In genomic region chr17:67414559-67414958, GRCh38 we compare ENCODE assay signal across 22 cellular contexts. TPM values are rescaled to one million over a fixed set of nuclear protein-coding genes. Genes with fewer than 3 reads are reported as not detected.
DNase-seq lines count a peak whose midpoint lies in the region; ATAC-seq and TF ChIP-seq lines count a peak whose summit lies in the region.
"Had no signal": no experiment of that assay in that cellular context is flagged by ENCODE, and none has a peak within 500 bp of the region (broad histone marks: within the 10 kb centered on the region; RNA-seq: fewer than 3 reads in every experiment).

No MANE protein-coding gene starts in this region.

- intact Hi-C loops in CD4-positive, alpha-beta T cell (cut with DNase I, micrococcal nuclease), result no loop called here
- intact Hi-C loops in right lobe of liver (cut with DNase I) (no loop called here), left lung (cut with DNase I) (no loop called here), upper lobe of right lung (cut with DNase I) (no loop called here)

- ATAC-seq in activated naive CD8-positive, alpha-beta T cell treated with anti-CD3 and anti-CD28 coated beads, Interleukin-2, amount 50 U/mL, for 24 hours, result no peak
- no peak for ATAC-seq in CD4-positive, alpha-beta T cell (ENCODE audit: poor library complexity)
- no peak for ATAC-seq in foreskin keratinocyte
- ATAC-seq in right lobe of liver, result peak; percentile 55 to 75 (median 70)
- ATAC-seq in left lung, result no peak
- no peak for ATAC-seq in upper lobe of right lung
- ATAC-seq: GM12878, HCT116 had no signal

- no peaks in the 10 kb centered on the region for H3K9me3 ChIP-seq in CD4-positive, alpha-beta T cell (ENCODE audit: control insufficient read depth, low read length)
- no peaks in the 10 kb centered on the region for H3K9me3 ChIP-seq in right lobe of liver
- no peaks in the 10 kb centered on the region for H3K9me3 ChIP-seq in left lung
- no peaks in the 10 kb centered on the region for H3K9me3 ChIP-seq in upper lobe of right lung

- H3K27ac ChIP-seq in CD4-positive, alpha-beta T cell (ENCODE audit: low read depth, low read length), result no peak overlapping the region
- H3K27ac ChIP-seq in foreskin keratinocyte (peak overlapping the region; percentile 79), right lobe of liver (peak overlapping the region in 2 of 3 donors; percentile 47 to 59), left lung (no peak overlapping the region), upper lobe of right lung (no peak overlapping the region)
- H3K27ac ChIP-seq: 22Rv1, BLaER1, C4-2B, GM23248 had no signal

- H3K27ac Mint-ChIP-seq in activated naive CD8-positive, alpha-beta T cell, result peak overlapping the region; percentile 70
- no peak overlapping the region for H3K27ac Mint-ChIP-seq in activated naive CD8-positive, alpha-beta T cell treated with anti-CD3 and anti-CD28 coated beads, Interleukin-2, amount 50 U/mL, for 24 hours
- peak overlapping the region; percentile 16 for H3K27ac Mint-ChIP-seq in CD4-positive, alpha-beta T cell
- H3K27ac Mint-ChIP-seq: B cell had no signal

- CTCF ChIA-PET in CD4-positive, alpha-beta T cell (lab: Charles Lee), result interaction anchor here (0.6 kb wide), 1 partner anchor 34 kb away, joined by 3 read pairs; no protein-coding TSS in a partner anchor

- H3K36me3 Mint-ChIP-seq in activated naive CD8-positive, alpha-beta T cell, result peaks cover 7% of the 10 kb centered on the region
- H3K36me3 Mint-ChIP-seq in activated naive CD8-positive, alpha-beta T cell treated with anti-CD3 and anti-CD28 coated beads, Interleukin-2, amount 50 U/mL, for 24 hours (ENCODE audit: low read depth), result peaks cover 4% of the 10 kb centered on the region
- peaks cover 17% of the 10 kb centered on the region for H3K36me3 Mint-ChIP-seq in CD4-positive, alpha-beta T cell (ENCODE audit: low read depth)
- H3K36me3 Mint-ChIP-seq: CD4-positive, CD25-positive, alpha-beta regulatory T cell had no signal

- DNase-seq in activated naive CD8-positive, alpha-beta T cell treated with anti-CD3 and anti-CD28 coated beads, Interleukin-2, amount 50 U/mL, for 24 hours, result no peak
- DNase-seq in CD4-positive, alpha-beta T cell, result no peak
- no peak for DNase-seq in foreskin keratinocyte
- no peak for DNase-seq in right lobe of liver
- DNase-seq in activated CD4-positive, alpha-beta T cell treated with anti-CD3 and anti-CD28 coated beads for 1 hour, result no peak
- DNase-seq in left lung, result no peak
- DNase-seq in upper lobe of right lung, result no peak
- DNase-seq: CD4-positive, CD25-positive, alpha-beta regulatory T cell; CD8-positive, alpha-beta memory T cell; DMS 273 treated with DMSO at 0.1 percent for 48 hours; DMS79; EL; GDM1; GM23248; H9 had no signal

- TF ChIP-seq POLR2A in right lobe of liver (IDR thresholded peaks at IDR 0.05), result no peak

- POLR2A ChIA-PET in CD4-positive, alpha-beta T cell (lab: Charles Lee), result no interaction called here

- H3K4me1 ChIP-seq in foreskin keratinocyte (peaks cover 8% of the 10 kb centered on the region), right lobe of liver (peaks cover 0 to 42% (median 8%) of the 10 kb centered on the region in 4 donors), left lung (peaks cover 4 to 6% of the 10 kb centered on the region in 2 donors), upper lobe of right lung (peaks cover 11% of the 10 kb centered on the region)

- no peaks in the 10 kb centered on the region for H3K27me3 Mint-ChIP-seq in activated naive CD8-positive, alpha-beta T cell
- no peaks in the 10 kb centered on the region for H3K27me3 Mint-ChIP-seq in activated naive CD8-positive, alpha-beta T cell treated with anti-CD3 and anti-CD28 coated beads, Interleukin-2, amount 50 U/mL, for 24 hours
- H3K27me3 Mint-ChIP-seq in CD4-positive, alpha-beta T cell, result no peaks in the 10 kb centered on the region
- H3K27me3 Mint-ChIP-seq: B cell; CD4-positive, CD25-positive, alpha-beta regulatory T cell; CD8-positive, alpha-beta memory T cell had no signal

- H3K4me3 Mint-ChIP-seq in activated naive CD8-positive, alpha-beta T cell, result no peak overlapping the region
- no peak overlapping the region for H3K4me3 Mint-ChIP-seq in activated naive CD8-positive, alpha-beta T cell treated with anti-CD3 and anti-CD28 coated beads, Interleukin-2, amount 50 U/mL, for 24 hours
- no peak overlapping the region for H3K4me3 Mint-ChIP-seq in CD4-positive, alpha-beta T cell
- H3K4me3 Mint-ChIP-seq: B cell; CD4-positive, CD25-positive, alpha-beta regulatory T cell; H9 had no signal

- peaks cover 69% of the 10 kb centered on the region for H3K4me1 Mint-ChIP-seq in activated naive CD8-positive, alpha-beta T cell (ENCODE audit: low read depth)
- peaks cover 49% of the 10 kb centered on the region for H3K4me1 Mint-ChIP-seq in activated naive CD8-positive, alpha-beta T cell treated with anti-CD3 and anti-CD28 coated beads, Interleukin-2, amount 50 U/mL, for 24 hours
- H3K4me1 Mint-ChIP-seq in CD4-positive, alpha-beta T cell (ENCODE audit: low read depth), result peaks cover 78% of the 10 kb centered on the region

- H3K4me3 ChIP-seq in right lobe of liver (no peak overlapping the region), left lung (no peak overlapping the region), upper lobe of right lung (no peak overlapping the region)
- H3K4me3 ChIP-seq: BLaER1, GM12878, GM23248 had no signal

- H3K9me3 Mint-ChIP-seq in activated naive CD8-positive, alpha-beta T cell (ENCODE audit: low read depth), result peaks cover 7% of the 10 kb centered on the region
- H3K9me3 Mint-ChIP-seq in activated naive CD8-positive, alpha-beta T cell treated with anti-CD3 and anti-CD28 coated beads, Interleukin-2, amount 50 U/mL, for 24 hours, result no peaks in the 10 kb centered on the region
- H3K9me3 Mint-ChIP-seq in CD4-positive, alpha-beta T cell, result peaks cover 3% of the 10 kb centered on the region

- no peak for TF ChIP-seq CTCF in CD4-positive, alpha-beta T cell (IDR thresholded peaks at IDR 0.05)
- TF ChIP-seq CTCF in foreskin keratinocyte (conservative IDR thresholded peaks at IDR 0.05) (no peak), right lobe of liver (IDR thresholded peaks at IDR 0.05) (no peak), left lung (IDR thresholded peaks at IDR 0.05) (no peak), upper lobe of right lung (IDR thresholded peaks at IDR 0.05) (no peak)

- H3K36me3 ChIP-seq in right lobe of liver, result no peaks in the 10 kb centered on the region
- no peaks in the 10 kb centered on the region for H3K36me3 ChIP-seq in left lung
- no peaks in the 10 kb centered on the region for H3K36me3 ChIP-seq in upper lobe of right lung

- H3K27me3 ChIP-seq in CD4-positive, alpha-beta T cell (ENCODE audit: control insufficient read depth, insufficient read depth, low read length), result no peaks in the 10 kb centered on the region
- H3K27me3 ChIP-seq in foreskin keratinocyte (no peaks in the 10 kb centered on the region), right lobe of liver (no peaks in the 10 kb centered on the region), left lung (no peaks in the 10 kb centered on the region), upper lobe of right lung (no peaks in the 10 kb centered on the region)
- H3K27me3 ChIP-seq: BLaER1 had no signal

- 44% methylated on average over 2 of the region's 2 CpGs for WGBS in right lobe of liver (ENCODE audit: insufficient coverage, low coverage, low lambda C conversion rate, missing lambda C conversion rate)

RNA-seq across cellular contexts. Expression of gene PITPNC1, which starts 37.5 kb away (rescaled TPM):
- total RNA-seq in CD4-positive, alpha-beta T cell, result 10 to 100 TPM; 80.2 to 83.4 TPM
- total RNA-seq in foreskin keratinocyte, result 58.4 and 64.8 TPM in 2 replicates
- 56.4 and 57.3 TPM in 2 replicates for polyA plus RNA-seq in foreskin keratinocyte
- 10 to 100 TPM in 2 of 6 experiments, 1 to 10 TPM in 4; 4.7 to 13.0 (median 7.4) TPM for total RNA-seq in right lobe of liver
- total RNA-seq in left lung, result 10 to 100 TPM; 13.7 to 21.9 TPM
- 25.4 TPM for total RNA-seq in upper lobe of right lung

RNA-seq across cellular contexts. Expression of gene PSMD12, which starts 48.2 kb away (rescaled TPM):
- 10 to 100 TPM; 49.3 to 52.5 TPM for total RNA-seq in CD4-positive, alpha-beta T cell
- total RNA-seq in foreskin keratinocyte (55.1 and 66.5 TPM in 2 replicates), right lobe of liver (10 to 100 TPM; 27.3 to 40.1 (median 31.1) TPM), left lung (10 to 100 TPM; 40.0 to 56.6 TPM), upper lobe of right lung (43.8 TPM)
- 39.9 and 50.6 TPM in 2 replicates for polyA plus RNA-seq in foreskin keratinocyte

Comparison
In these comparisons a context has a peak if more than half of its experiments do, and no peak if none do; other contexts are left out.
1. ATAC-seq: peak in right lobe of liver (4 of 4); none in activated naive CD8-positive, alpha-beta T cell treated with anti-CD3 and anti-CD28 coated beads, Interleukin-2, amount 50 U/mL, for 24 hours (single experiment), CD4-positive, alpha-beta T cell (single experiment), foreskin keratinocyte (single experiment), left lung (single experiment) and upper lobe of right lung (single experiment).
2. H3K27ac ChIP-seq: peak in foreskin keratinocyte (single experiment) and right lobe of liver (2 of 3); none in CD4-positive, alpha-beta T cell (single experiment), left lung (0 of 2) and upper lobe of right lung (single experiment).